9 cellular contexts compared by ENCODE assay signal in the genomic region with DNA sequence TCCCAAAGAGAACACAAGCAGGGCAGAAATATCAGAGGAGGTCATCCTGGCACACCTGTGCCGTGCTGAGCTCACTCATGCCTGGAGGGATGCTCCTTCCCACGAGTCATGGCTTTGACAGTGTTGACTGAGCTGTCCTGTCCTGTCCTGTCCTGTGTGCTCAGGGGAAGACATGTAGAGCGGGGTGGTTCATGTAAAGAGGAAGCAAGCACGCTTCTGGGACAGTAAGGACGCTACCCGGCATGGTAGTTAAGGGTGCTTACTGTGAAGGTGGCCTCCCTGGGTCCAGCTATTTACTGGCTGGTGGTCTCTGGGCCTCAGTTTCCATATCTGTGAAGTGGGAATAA. TPM values are rescaled to one million over a fixed set of nuclear protein-coding genes. Genes with fewer than 3 reads are reported as not detected.
DNase-seq lines count a peak whose midpoint lies in the region; ATAC-seq, FAIRE-seq and TF ChIP-seq lines count a peak whose summit lies in the region.
"Had no signal": no experiment of that assay in that cellular context is flagged by ENCODE, and none has a peak within 500 bp of the region (broad histone marks: within the 10 kb centered on the region; RNA-seq: fewer than 3 reads in every experiment).

No MANE protein-coding gene starts in this region.

- CTCF ChIA-PET in activated naive CD4-positive, alpha-beta T cell treated with anti-CD3 and anti-CD28 coated beads for 36 hours (lab: Charles Lee): interaction anchor here (0.9 to 2.8 kb wide), 8 partner anchors 9 to 395 kb away, joined by 3 to 12 read pairs (median 4); no protein-coding TSS in a partner anchor

- H3K36me3 Mint-ChIP-seq in activated naive CD4-positive, alpha-beta T cell treated with anti-CD3 and anti-CD28 coated beads for 36 hours (ENCODE audit: low read depth): peaks cover 15% of the 10 kb centered on the region

- no peaks in the 10 kb centered on the region for H3K9me3 ChIP-seq in gastrocnemius medialis

- intact Hi-C loops in activated naive CD4-positive, alpha-beta T cell treated with anti-CD3 and anti-CD28 coated beads for 36 hours (cut with micrococcal nuclease): loop anchor here (2.0 kb wide), 1 partner anchor 19 kb away; no protein-coding TSS in a partner anchor
- intact Hi-C loops in gastrocnemius medialis (cut with DNase I; ENCODE audit: low total_unique reads): no loop called here

- H3K27me3 Mint-ChIP-seq in activated naive CD4-positive, alpha-beta T cell treated with anti-CD3 and anti-CD28 coated beads for 36 hours (ENCODE audit: low read depth): no peaks in the 10 kb centered on the region

- peak overlapping the region; percentile 54 for H3K4me3 ChIP-seq in HL-60 (replicated peaks; ENCODE audit: insufficient read depth, low read length)
- H3K4me3 ChIP-seq in bronchial epithelial cell (ENCODE audit: low read depth, low read length): no peak overlapping the region
- H3K4me3 ChIP-seq in gastrocnemius medialis: peak overlapping the region; percentile 17 to 38 (median 26)

- no peak for ATAC-seq in gastrocnemius medialis

- H3K4me1 ChIP-seq in gastrocnemius medialis: peaks cover 26 to 28% of the 10 kb centered on the region in 2 donors

- no peak for FAIRE-seq in bronchial epithelial cell (lab: Jason Lieb, UNC)

- in situ Hi-C loops in gastrocnemius medialis (cut with MboI; ENCODE audit: low sequenced_read_pairs in 4 of 4): no loop called here

- TF ChIP-seq POLR2A in gastrocnemius medialis (IDR thresholded peaks at IDR 0.05): no peak

- peak overlapping the region; percentile 81 for H3K4me3 Mint-ChIP-seq in activated naive CD4-positive, alpha-beta T cell treated with anti-CD3 and anti-CD28 coated beads for 36 hours

- peaks cover 47% of the 10 kb centered on the region for H3K4me1 Mint-ChIP-seq in activated naive CD4-positive, alpha-beta T cell treated with anti-CD3 and anti-CD28 coated beads for 36 hours (ENCODE audit: low read depth)

- TF ChIP-seq CTCF in HL-60 (IDR thresholded peaks at IDR 0.05; ENCODE audit: insufficient read depth, low read length) (no peak), bronchial epithelial cell (IDR thresholded peaks at IDR 0.05; ENCODE audit: insufficient read depth, low read length, severe bottlenecking) (no peak), gastrocnemius medialis (IDR thresholded peaks at IDR 0.05 in 4 of 5, conservative IDR thresholded peaks at IDR 0.05 in 1 of 5) (no peak)

- H3K9me3 Mint-ChIP-seq in activated naive CD4-positive, alpha-beta T cell treated with anti-CD3 and anti-CD28 coated beads for 36 hours: no peaks in the 10 kb centered on the region

- H3K27ac ChIP-seq in HL-60 (replicated peaks) (peak overlapping the region; percentile 82), gastrocnemius medialis (peak overlapping the region; percentile 49 to 78 (median 65))
- H3K27ac ChIP-seq: C4-2B had no signal

- peak; percentile 55 for DNase-seq in activated naive CD4-positive, alpha-beta T cell treated with anti-CD3 and anti-CD28 coated beads for 36 hours
- no peak for DNase-seq in activated naive CD4-positive, alpha-beta T cell treated with Interleukin-2 at 50 U/mL for 16 hours
- DNase-seq in HL-60 (ENCODE audit: low read depth in 1 of 2, low spot score in 1 of 2): peak in 1 of 2 experiments; percentile 73
- DNase-seq in bronchial epithelial cell (ENCODE audit: low read depth): peak; percentile 70
- no peak for DNase-seq in gastrocnemius medialis
- DNase-seq in NCI-H345 treated with DMSO at 0.1 percent for 48 hours (lab: John Stamatoyannopoulos, UW; ENCODE audit: unreplicated experiment): no peak
- DNase-seq in midbrain (lab: John Stamatoyannopoulos, UW): no peak
- no peak for DNase-seq in HuH-7 (ENCODE audit: low spot score)

- H3K27me3 ChIP-seq in HL-60 (ENCODE audit: insufficient read depth, poor library complexity, severe bottlenecking) (no peaks in the 10 kb centered on the region), bronchial epithelial cell (ENCODE audit: control insufficient read depth, insufficient read depth, low read length) (no peaks in the 10 kb centered on the region), gastrocnemius medialis (no peaks in the 10 kb centered on the region)

- no peaks in the 10 kb centered on the region for H3K36me3 ChIP-seq in bronchial epithelial cell (ENCODE audit: control insufficient read depth, insufficient read depth, low read length)
- no peaks in the 10 kb centered on the region for H3K36me3 ChIP-seq in gastrocnemius medialis

- H3K27ac Mint-ChIP-seq in activated naive CD4-positive, alpha-beta T cell treated with anti-CD3 and anti-CD28 coated beads for 36 hours: peak overlapping the region; percentile 80

RNA-seq across cellular contexts. Expression of gene LGALS9, which starts 0.4 kb away (rescaled TPM):
- 10 to 100 TPM; 80.2 to 81.1 TPM for total RNA-seq in activated naive CD4-positive, alpha-beta T cell treated with anti-CD3 and anti-CD28 coated beads for 36 hours
- 1.3 TPM in 2 replicates for total RNA-seq in bronchial epithelial cell
- 10 to 100 TPM in 1 of 4 donors, 1 to 10 TPM in 3; 2.4 to 20.3 (median 6.1) TPM for total RNA-seq in gastrocnemius medialis

Comparison
In these comparisons a context has a peak if more than half of its experiments do, and no peak if none do; other contexts are left out.
1. DNase-seq: peak in activated naive CD4-positive, alpha-beta T cell treated with anti-CD3 and anti-CD28 coated beads for 36 hours (single experiment) and bronchial epithelial cell (single experiment); none in activated naive CD4-positive, alpha-beta T cell treated with Interleukin-2 at 50 U/mL for 16 hours (single experiment), gastrocnemius medialis (0 of 2), NCI-H345 treated with DMSO at 0.1 percent for 48 hours (single experiment), midbrain (single experiment) and HuH-7 (single experiment).